1 cellular context compared by ENCODE assay signal in the genomic region with DNA sequence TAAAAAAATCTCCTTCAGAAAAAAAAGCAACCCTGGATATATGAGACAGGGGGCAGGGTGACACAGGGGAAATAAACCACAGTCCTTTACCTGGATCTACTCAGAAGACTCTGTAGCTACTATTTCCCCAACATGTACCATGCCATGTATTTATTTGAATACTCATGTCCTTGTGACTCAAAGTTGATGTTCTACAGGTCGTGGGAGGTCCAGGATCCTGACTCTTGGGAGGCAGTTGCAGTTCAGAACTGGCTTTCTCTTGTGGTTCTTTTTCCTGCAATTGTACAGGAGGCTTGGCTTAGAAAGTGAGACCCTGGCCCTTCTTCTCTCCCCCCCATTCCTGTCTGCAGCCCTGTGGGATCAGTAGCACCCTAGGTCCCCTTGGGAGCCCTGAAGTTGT.
TF ChIP-seq lines count a peak whose summit lies in the region.

No MANE protein-coding gene starts in this region.

TF ChIP-seq in K562, 482 proteins besides CTCF, POLR2A, EP300 and RAD21:
- no peak for TF ChIP-seq EP400 (IDR thresholded peaks at IDR 0.05)
- no peak for TF ChIP-seq ADNP (tag; IDR thresholded peaks at IDR 0.05)
- TF ChIP-seq GTF2E2 (tag; IDR thresholded peaks at IDR 0.05) = peak; percentile 78; the same call in 1 of the 2 replicates
- 0 out of 2 replicates have a peak, but pooled peaks have one; percentile 11 for TF ChIP-seq ZNF589 (CRISPR knock-in tag; IDR thresholded peaks at IDR 0.05; ENCODE audit: low read depth)
- no peak for TF ChIP-seq PRMT5 (CRISPR knock-in tag; IDR thresholded peaks at IDR 0.05)
